Comparison of ENCODE assay signal across 1 cellular context in the genomic region with DNA sequence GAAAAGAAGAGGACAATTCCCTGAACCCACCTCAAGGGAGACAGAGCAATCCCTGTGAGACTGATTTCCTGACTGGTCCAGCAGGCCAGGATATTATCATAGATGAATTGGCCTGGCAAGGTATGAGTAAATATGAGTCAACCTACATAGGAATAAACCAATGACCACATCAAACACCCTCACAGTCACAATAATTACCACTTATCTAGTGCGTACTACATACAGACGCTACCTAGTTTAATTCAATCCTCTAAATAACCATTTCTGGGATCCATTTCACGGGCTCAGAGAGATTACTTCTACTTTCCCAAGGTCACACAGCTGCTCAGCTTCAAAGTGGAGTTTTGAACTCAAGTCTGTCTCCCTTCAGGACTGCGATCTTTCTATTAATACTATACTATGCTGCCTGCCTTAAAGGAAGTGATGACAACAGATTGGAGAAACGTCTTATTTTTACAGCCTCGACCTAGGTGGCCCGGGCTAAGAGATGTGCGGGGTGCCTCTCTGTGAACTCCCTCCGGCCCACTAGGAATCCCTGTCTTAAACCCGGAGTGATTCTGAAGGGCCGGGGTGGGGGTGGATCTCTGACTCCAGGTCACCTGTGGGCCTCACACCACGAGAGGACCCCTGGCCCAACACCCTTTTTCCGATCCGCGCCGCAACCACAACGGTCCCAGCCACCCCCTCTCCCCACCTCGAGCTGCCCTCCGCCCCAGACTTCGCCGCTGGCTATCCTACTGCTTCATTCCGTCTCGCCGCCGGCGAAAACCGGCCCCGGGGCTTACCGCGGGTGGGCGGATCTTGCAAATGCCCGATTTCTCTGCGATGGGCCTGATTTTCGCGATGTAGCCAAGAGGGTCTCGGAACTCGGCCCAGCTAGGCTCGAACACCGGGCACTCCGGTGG.
TF ChIP-seq lines count a peak whose summit lies in the region.

No MANE protein-coding gene starts in this region.

TF ChIP-seq in H1, 55 proteins besides CTCF, POLR2A, EP300 and RAD21:
- TF ChIP-seq TEAD4 (IDR thresholded peaks at IDR 0.05; ENCODE audit: low read depth, low read length) (no peak), SIRT6 (IDR thresholded peaks at IDR 0.05; ENCODE audit: low read length) (no peak), CHD2 (IDR thresholded peaks at IDR 0.05; ENCODE audit: low read length) (no peak), NANOG (IDR thresholded peaks at IDR 0.05; ENCODE audit: insufficient read depth, low read depth, low read length, poor library complexity, severe bottlenecking) (no peak), POU5F1 (IDR thresholded peaks at IDR 0.05; ENCODE audit: low read depth, low read length) (no peak), EGR1 (IDR thresholded peaks at IDR 0.05; ENCODE audit: borderline replicate concordance, low read depth, low read length) (no peak), TAF1 (IDR thresholded peaks at IDR 0.05; ENCODE audit: low read depth, low read length) (no peak), RXRA (IDR thresholded peaks at IDR 0.05; ENCODE audit: insufficient read depth, low read depth, low read length) (no peak), GABPA (IDR thresholded peaks at IDR 0.05; ENCODE audit: borderline replicate concordance, insufficient read depth, low read length) (no peak), PHF8 (conservative IDR thresholded peaks at IDR 0.05; ENCODE audit: low read depth, low read length) (no peak), POLR2AphosphoS5 (IDR thresholded peaks at IDR 0.05; ENCODE audit: low read depth, low read length) (no peak; the same call in 1 of the 2 replicates), KDM4A (IDR thresholded peaks at IDR 0.05; ENCODE audit: low read depth, low read length, severe bottlenecking) (no peak), E2F6 (IDR thresholded peaks at IDR 0.05) (no peak), HDAC6 (IDR thresholded peaks at IDR 0.05; ENCODE audit: low read depth, low read length) (no peak)
TF ChIP-seq in H1: peak in this region for 0.
